ENCODE assay signal across 8 cellular contexts in the genomic region with DNA sequence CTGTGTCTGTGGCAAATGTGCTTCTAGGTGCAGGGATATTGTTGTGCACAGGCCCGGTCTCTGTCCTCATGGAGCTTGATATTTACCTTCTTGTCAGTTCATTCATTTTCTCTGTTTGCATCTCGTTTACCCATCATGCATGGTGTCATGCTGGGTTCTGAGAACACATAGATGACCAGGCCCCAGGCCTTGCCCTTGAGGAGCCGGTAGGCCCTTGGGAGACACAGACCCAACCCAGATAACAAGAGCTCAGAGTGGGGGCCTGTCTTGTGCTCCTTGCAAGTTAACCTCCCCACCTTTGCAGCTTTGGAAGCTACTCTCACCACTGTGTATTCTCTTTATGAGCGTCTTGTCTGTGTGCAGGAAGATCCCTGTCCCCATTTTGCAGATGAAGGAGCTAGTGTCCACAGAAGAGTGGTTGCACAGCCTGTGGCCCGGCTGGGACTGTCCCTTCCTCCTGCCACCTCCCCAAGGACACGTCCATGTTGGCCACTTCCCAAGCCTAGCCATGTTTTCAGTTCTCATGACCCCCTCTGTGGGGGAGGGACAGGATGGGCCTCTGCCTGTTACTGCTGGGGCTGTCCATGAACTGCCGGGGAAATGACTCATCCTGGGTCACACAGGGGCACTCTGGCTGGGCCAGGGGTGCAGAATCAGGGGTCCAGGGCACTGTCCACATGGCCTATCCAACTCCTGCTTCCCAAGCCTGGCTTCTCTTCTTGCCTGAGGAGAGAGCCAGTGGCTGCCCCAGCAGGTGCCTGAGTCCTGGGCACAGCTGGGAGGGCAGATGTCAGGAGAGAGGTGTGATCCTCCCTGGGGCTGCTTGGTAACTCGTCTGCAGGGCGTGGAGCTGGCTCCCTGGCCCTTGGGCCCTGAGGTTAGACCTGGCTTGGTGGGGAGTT. TPM values are rescaled to one million over a fixed set of nuclear protein-coding genes. Genes with fewer than 3 reads are reported as not detected.
DNase-seq lines count a peak whose midpoint lies in the region; ATAC-seq and TF ChIP-seq lines count a peak whose summit lies in the region.

No MANE protein-coding gene starts in this region.

- H3K4me1 ChIP-seq in colonic mucosa (peaks cover 31% of the 10 kb centered on the region), mesendoderm (ENCODE audit: control insufficient read depth, low read depth, low read length) (peaks cover 14% of the 10 kb centered on the region), vagina (peaks cover 87% of the 10 kb centered on the region)

- no peak overlapping the region for H3K4ac ChIP-seq in mesendoderm (ENCODE audit: low read depth, low read length)

- no peak for DNase-seq in Right ventricle myocardium inferior (ENCODE audit: missing footprints)
- DNase-seq in cardiac septum (ENCODE audit: low spot score): no peak
- peak; percentile 66 for DNase-seq in colonic mucosa
- DNase-seq in mesendoderm: no peak
- no peak for DNase-seq in vagina (ENCODE audit: extremely low spot score in 2 of 2)
- no peak for DNase-seq in SKM-1 treated with dmso at 0.1 percent for 144 hours (lab: John Stamatoyannopoulos, UW; ENCODE audit: unreplicated experiment)

- H3K27me3 ChIP-seq in colonic mucosa: no peaks in the 10 kb centered on the region
- no peaks in the 10 kb centered on the region for H3K27me3 ChIP-seq in mesendoderm (ENCODE audit: insufficient read depth, low read length, poor library complexity)
- H3K27me3 ChIP-seq in vagina: no peaks in the 10 kb centered on the region

- H3K4me3 ChIP-seq in colonic mucosa (peak overlapping the region; percentile 67), mesendoderm (ENCODE audit: low read length) (no peak overlapping the region), vagina (peak overlapping the region; percentile 67 to 70)

- H3K36me3 ChIP-seq in colonic mucosa (no peaks in the 10 kb centered on the region), mesendoderm (ENCODE audit: control insufficient read depth, insufficient read depth, low read length) (no peaks in the 10 kb centered on the region), vagina (peaks cover 0 to 7% of the 10 kb centered on the region in 2 donors)

- no peaks in the 10 kb centered on the region for H3K9me3 ChIP-seq in colonic mucosa
- H3K9me3 ChIP-seq in vagina: no peaks in the 10 kb centered on the region

- H2BK15ac ChIP-seq in mesendoderm (replicated peaks; ENCODE audit: low read depth): no peak overlapping the region

- TF ChIP-seq CTCF in colonic mucosa (IDR thresholded peaks at IDR 0.05) (no peak), vagina (IDR thresholded peaks at IDR 0.05) (no peak)

- no peak overlapping the region for H3K23ac ChIP-seq in mesendoderm (ENCODE audit: low read length)

- no peak for TF ChIP-seq POLR2A in vagina (IDR thresholded peaks at IDR 0.05)

- H2BK120ac ChIP-seq in mesendoderm (ENCODE audit: low read depth, low read length): no peak overlapping the region

- H3K18ac ChIP-seq in mesendoderm (ENCODE audit: low read length): no peak overlapping the region

- peak overlapping the region; percentile 19 to 52 for H3K9ac ChIP-seq in colonic mucosa (ENCODE audit: low read depth in 2 of 2, low read length in 2 of 2)
- peak overlapping the region; percentile 5 for H3K9ac ChIP-seq in mesendoderm (ENCODE audit: low read length)

- no peak overlapping the region for H4K8ac ChIP-seq in mesendoderm (ENCODE audit: low read depth, low read length)

- H3K4me2 ChIP-seq in mesendoderm (ENCODE audit: low read length): no peak overlapping the region

- peak overlapping the region; percentile 22 for H3K56ac ChIP-seq in mesendoderm (ENCODE audit: low read length)

- no peak overlapping the region for H2BK5ac ChIP-seq in mesendoderm (ENCODE audit: low read length)

- peaks cover 30% of the 10 kb centered on the region for H3K79me1 ChIP-seq in mesendoderm (ENCODE audit: low read length)

- ATAC-seq in Right ventricle myocardium inferior (peak; percentile 6), HG02571 (IDR thresholded peaks at IDR 0.05; ENCODE audit: unreplicated experiment) (no peak), GM21381 (IDR thresholded peaks at IDR 0.05; ENCODE audit: unreplicated experiment) (no peak)

- H3K79me2 ChIP-seq in mesendoderm (ENCODE audit: control insufficient read depth, insufficient read depth, low read length): peaks cover 28% of the 10 kb centered on the region

- H4K5ac ChIP-seq in mesendoderm (ENCODE audit: low read length): no peak overlapping the region

- no CpG with 5 or more reads among the region's 9 CpGs for WGBS in mesendoderm (ENCODE audit: extremely low coverage, insufficient coverage, low lambda C conversion rate)

- no peak overlapping the region for H2AK5ac ChIP-seq in mesendoderm (ENCODE audit: low read length)

- H3K27ac ChIP-seq in colonic mucosa: peak overlapping the region; percentile 37
- H3K27ac ChIP-seq in mesendoderm (ENCODE audit: low read depth, low read length): no peak overlapping the region
- peak overlapping the region; percentile 93 for H3K27ac ChIP-seq in vagina

- intact Hi-C loops in Right ventricle myocardium inferior (cut with DNase I): no loop called here
- intact Hi-C loops in cardiac septum (cut with DNase I): no loop called here
- intact Hi-C loops in colonic mucosa (cut with DNase I): no loop called here
- intact Hi-C loops in vagina (cut with DNase I): loop anchor here (10.0 kb wide), 1 partner anchor 196 kb away; a partner anchor contains a TSS

RNA-seq across cellular contexts. Expression of a gene that starts 3.4 kb away (rescaled TPM):
- total RNA-seq in Right ventricle myocardium inferior (13.3 TPM), cardiac septum (10.3 TPM), colonic mucosa (10 to 100 TPM; 26.2 to 28.1 TPM), vagina (23.6 TPM)
- polyA plus RNA-seq in mesendoderm (2013, experiment 1 of 2): 10.5 TPM
- polyA plus RNA-seq in mesendoderm (2013, experiment 2 of 2): 10.4 TPM

RNA-seq across cellular contexts. Expression of a gene that starts 11.1 kb away (rescaled TPM):
- total RNA-seq in Right ventricle myocardium inferior (43.3 TPM), cardiac septum (30.0 TPM), colonic mucosa (10 to 100 TPM; 55.3 to 94.6 TPM), vagina (109 TPM)
- polyA plus RNA-seq in mesendoderm (2013, experiment 1 of 2): 112 TPM
- 110 TPM for polyA plus RNA-seq in mesendoderm (2013, experiment 2 of 2)

RNA-seq across cellular contexts. Expression of a gene that starts 25.6 kb away (rescaled TPM):
- total RNA-seq in Right ventricle myocardium inferior (19.4 TPM), cardiac septum (13.6 TPM), colonic mucosa (10 to 100 TPM; 19.1 to 20.7 TPM), vagina (21.9 TPM)
- polyA plus RNA-seq in mesendoderm (2013, experiment 1 of 2): 23.3 TPM
- polyA plus RNA-seq in mesendoderm (2013, experiment 2 of 2): 23.1 TPM
